2 cellular contexts compared by ENCODE assay signal in genomic region chr6:117495873-117496272, GRCh38.
A peak's percentile ranks its signal among the peaks of the same experiment; 100 is the strongest.
TF ChIP-seq lines count a peak whose summit lies in the region.

No MANE protein-coding gene starts in this region.

TF ChIP-seq in SK-N-SH, 30 proteins besides CTCF, POLR2A, EP300 and RAD21 (continues in another document):
- TF ChIP-seq POLR2AphosphoS5 (IDR thresholded peaks at IDR 0.05; ENCODE audit: low read depth, low read length) (peak; percentile 63; the same call in 1 of the 2 replicates), CHD2 (IDR thresholded peaks at IDR 0.05; ENCODE audit: low read length, partially characterized antibody) (no peak), FOSL2 (IDR thresholded peaks at IDR 0.05; ENCODE audit: borderline replicate concordance, low read depth) (peak; percentile 88), YY1 (IDR thresholded peaks at IDR 0.05; ENCODE audit: low read depth) (0 out of 2 replicates have a peak, but pooled peaks have one; percentile 14), RCOR1 (IDR thresholded peaks at IDR 0.05; ENCODE audit: low read length) (no peak), SMC3 (IDR thresholded peaks at IDR 0.05; ENCODE audit: low read depth, low read length) (no peak), TEAD4 (IDR thresholded peaks at IDR 0.05; ENCODE audit: borderline replicate concordance, insufficient read depth) (peak; percentile 98), MAX (IDR thresholded peaks at IDR 0.05; ENCODE audit: low read depth) (peak; percentile 44; the same call in 1 of the 2 replicates), EZH2phosphoT487 (IDR thresholded peaks at IDR 0.05; ENCODE audit: borderline replicate concordance, low read depth) (no peak), SIN3A (IDR thresholded peaks at IDR 0.05; ENCODE audit: borderline replicate concordance, low read depth, low read length) (no peak), FOXJ3 (CRISPR knock-in tag; IDR thresholded peaks at IDR 0.05) (no peak), IRF3 (IDR thresholded peaks at IDR 0.05; ENCODE audit: low read depth, low read length) (no peak), JUND (IDR thresholded peaks at IDR 0.05) (peak; percentile 98), GATA2 (CRISPR knock-in tag; IDR thresholded peaks at IDR 0.05) (no peak), RFX5 (IDR thresholded peaks at IDR 0.05; ENCODE audit: low read length) (no peak), USF1 (IDR thresholded peaks at IDR 0.05; ENCODE audit: borderline replicate concordance, low read depth) (no peak), TAF1 (IDR thresholded peaks at IDR 0.05; ENCODE audit: borderline replicate concordance, low read depth, low read length) (no peak), TCF12 (IDR thresholded peaks at IDR 0.05) (peak; percentile 99), ELF1 (IDR thresholded peaks at IDR 0.05) (no peak), RXRA (IDR thresholded peaks at IDR 0.05; ENCODE audit: borderline replicate concordance, low read depth) (peak; percentile 63), NRF1 (IDR thresholded peaks at IDR 0.05; ENCODE audit: low read depth, low read length) (no peak), MEF2A (IDR thresholded peaks at IDR 0.05; ENCODE audit: borderline replicate concordance, low read depth) (peak; percentile 82), MXI1 (IDR thresholded peaks at IDR 0.05; ENCODE audit: low read depth, low read length) (no peak), ZBTB33 (IDR thresholded peaks at IDR 0.05; ENCODE audit: borderline replicate concordance, low read depth) (peak; percentile 74; the same call in 1 of the 2 replicates), GABPA (IDR thresholded peaks at IDR 0.05; ENCODE audit: low read depth) (peak; percentile 28; the same call in 1 of the 2 replicates), FOXM1 (IDR thresholded peaks at IDR 0.05; ENCODE audit: low read depth) (peak; percentile 97), NFIC (IDR thresholded peaks at IDR 0.05; ENCODE audit: borderline replicate concordance) (peak; percentile 91), REST (IDR thresholded peaks at IDR 0.05; ENCODE audit: low read depth, low read length) (no peak)

TF ChIP-seq in endothelial cell of umbilical vein, 7 proteins besides CTCF, POLR2A, EP300 and RAD21:
- TF ChIP-seq GATA2 (IDR thresholded peaks at IDR 0.05; ENCODE audit: insufficient read depth, insufficient read length, low read depth, low read length), result peak; percentile 31
- TF ChIP-seq EZH2 (IDR thresholded peaks at IDR 0.05; ENCODE audit: borderline replicate concordance, low read depth, low read length, severe bottlenecking), result no peak
- TF ChIP-seq JUN (IDR thresholded peaks at IDR 0.05; ENCODE audit: borderline replicate concordance, insufficient read depth, insufficient read length, low read depth), result no peak
